ENCODE assay signal across 9 cellular contexts in the genomic region with DNA sequence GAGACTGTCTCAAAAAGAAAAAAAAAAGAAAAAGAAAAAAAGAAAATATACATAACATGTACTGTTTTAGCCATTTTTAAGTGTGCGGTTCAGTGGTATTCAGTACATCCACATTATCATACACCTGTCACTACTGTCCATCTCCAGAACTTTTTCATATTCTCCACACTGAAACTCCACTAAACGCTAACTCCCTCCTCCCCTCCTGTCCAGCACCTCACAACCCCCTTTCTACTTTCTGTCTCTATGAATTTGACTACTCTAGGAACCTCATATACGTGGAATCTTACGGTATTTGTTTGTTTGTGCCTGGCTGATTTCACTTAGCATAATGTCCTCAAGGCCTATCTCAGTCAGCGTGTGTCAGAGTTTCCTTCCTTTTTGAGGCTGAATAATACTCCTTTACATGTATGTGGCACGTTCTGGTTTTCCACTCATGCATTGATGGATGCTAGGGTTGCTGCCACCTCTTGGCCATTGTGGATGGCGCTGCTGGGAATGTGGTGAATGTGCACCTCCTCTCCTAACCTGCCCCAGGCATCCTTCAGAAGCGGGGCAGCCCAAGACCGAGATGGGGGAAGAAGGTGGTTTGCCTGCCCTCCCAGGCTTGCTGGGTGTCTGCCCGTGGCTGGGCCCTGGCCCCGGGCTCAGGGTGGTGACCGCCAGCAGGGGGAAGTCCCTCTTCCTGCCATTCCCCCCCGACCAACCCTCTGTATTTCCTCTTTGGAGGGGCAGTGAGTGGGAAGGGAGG.
DNase-seq lines count a peak whose midpoint lies in the region; ATAC-seq and TF ChIP-seq lines count a peak whose summit lies in the region.
"Had no signal": no experiment of that assay in that cellular context is flagged by ENCODE, and none has a peak within 500 bp of the region (broad histone marks: within the 10 kb centered on the region; RNA-seq: fewer than 3 reads in every experiment).

No MANE protein-coding gene starts in this region.

- H3K4me1 ChIP-seq in BE2C (peaks cover 6% of the 10 kb centered on the region), left lung (peaks cover 10 to 78% of the 10 kb centered on the region in 2 donors), thyroid gland (peaks cover 21 to 52% of the 10 kb centered on the region in 2 donors)

- no peak for DNase-seq in BE2C
- DNase-seq in HPDE6-E6E7 (ENCODE audit: extremely low spot score): peak; percentile 54
- DNase-seq in activated T-helper 2 cell treated with anti-CD3 and anti-CD28 coated beads, Interferon-gamma antibody, Interleukin-2, Interleukin-4, amounts not matched to agents 10 μg/mL and 5 μg/mL and 100 μg/mL, durations not matched to agents 14 hours and 24 hours and 36 hours (ENCODE audit: low spot score): no peak
- no peak for DNase-seq in left lung
- DNase-seq in thyroid gland: no peak
- DNase-seq in iPS-NIHi7 (ENCODE audit: extremely low spot score): no peak

- 71 to 81% methylated on average over 8 to 13 of the region's 13 CpGs for WGBS in thyroid gland, 2 donors

- H3K27me3 ChIP-seq in BE2C (no peaks in the 10 kb centered on the region), left lung (no peaks in the 10 kb centered on the region), thyroid gland (no peaks in the 10 kb centered on the region)

- ATAC-seq in left lung (peak; percentile 49), HG02588 (IDR thresholded peaks at IDR 0.05; ENCODE audit: unreplicated experiment) (no peak), HG03571 (IDR thresholded peaks at IDR 0.05; ENCODE audit: unreplicated experiment) (no peak)

- H3K36me3 Mint-ChIP-seq in activated T-helper 2 cell treated with anti-CD3 and anti-CD28 coated beads, Interferon-gamma antibody, Interleukin-2, Interleukin-4, amounts not matched to agents 10 μg/mL and 5 μg/mL and 100 μg/mL, durations not matched to agents 14 hours and 24 hours and 36 hours (ENCODE audit: low read depth): peaks cover 7% of the 10 kb centered on the region

- no peak for TF ChIP-seq POLR2A in thyroid gland (IDR thresholded peaks at IDR 0.05)

- H3K36me3 ChIP-seq in BE2C: no peaks in the 10 kb centered on the region
- no peaks in the 10 kb centered on the region for H3K36me3 ChIP-seq in left lung
- no peaks in the 10 kb centered on the region for H3K36me3 ChIP-seq in thyroid gland

- TF ChIP-seq CTCF in BE2C (IDR thresholded peaks at IDR 0.05; ENCODE audit: low read depth, low read length) (peak; percentile 48), left lung (IDR thresholded peaks at IDR 0.05) (peak in 1 of 2 donors; percentile 27), thyroid gland (IDR thresholded peaks at IDR 0.05) (peak in 3 of 6 experiments; percentile 5 to 23 (median 19))

- no peaks in the 10 kb centered on the region for H3K9me3 Mint-ChIP-seq in activated T-helper 2 cell treated with anti-CD3 and anti-CD28 coated beads, Interferon-gamma antibody, Interleukin-2, Interleukin-4, amounts not matched to agents 10 μg/mL and 5 μg/mL and 100 μg/mL, durations not matched to agents 14 hours and 24 hours and 36 hours

- no peak overlapping the region for H3K4me3 Mint-ChIP-seq in activated T-helper 2 cell treated with anti-CD3 and anti-CD28 coated beads, Interferon-gamma antibody, Interleukin-2, Interleukin-4, amounts not matched to agents 10 μg/mL and 5 μg/mL and 100 μg/mL, durations not matched to agents 14 hours and 24 hours and 36 hours (ENCODE audit: low read depth)

- H3K27ac ChIP-seq in left lung: peak overlapping the region in 1 of 2 donors; percentile 55
- H3K27ac ChIP-seq in thyroid gland: no peak overlapping the region

- no peaks in the 10 kb centered on the region for H3K9me3 ChIP-seq in BE2C
- H3K9me3 ChIP-seq in left lung: no peaks in the 10 kb centered on the region
- no peaks in the 10 kb centered on the region for H3K9me3 ChIP-seq in thyroid gland

- H3K4me3 ChIP-seq in BE2C (ENCODE audit: low read depth, low read length): no peak overlapping the region
- no peak overlapping the region for H3K4me3 ChIP-seq in left lung
- no peak overlapping the region for H3K4me3 ChIP-seq in thyroid gland (replicated peaks in 1 of 3)
- H3K4me3 ChIP-seq: lung had no signal

- H3K4me1 Mint-ChIP-seq in activated T-helper 2 cell treated with anti-CD3 and anti-CD28 coated beads, Interferon-gamma antibody, Interleukin-2, Interleukin-4, amounts not matched to agents 10 μg/mL and 5 μg/mL and 100 μg/mL, durations not matched to agents 14 hours and 24 hours and 36 hours (ENCODE audit: low read depth): peaks cover 47% of the 10 kb centered on the region

- intact Hi-C loops in activated T-helper 2 cell treated with anti-CD3 and anti-CD28 coated beads, Interferon-gamma antibody, Interleukin-2, Interleukin-4, amounts not matched to agents 10 μg/mL and 5 μg/mL and 100 μg/mL, durations not matched to agents 14 hours and 24 hours and 36 hours (cut with micrococcal nuclease): loop anchor here (5.0 kb wide), 1 partner anchor 41 kb away; no protein-coding TSS in a partner anchor
- intact Hi-C loops in left lung (cut with DNase I): no loop called here
- intact Hi-C loops in thyroid gland (cut with DNase I): no loop called here

- H3K27me3 Mint-ChIP-seq in activated T-helper 2 cell treated with anti-CD3 and anti-CD28 coated beads, Interferon-gamma antibody, Interleukin-2, Interleukin-4, amounts not matched to agents 10 μg/mL and 5 μg/mL and 100 μg/mL, durations not matched to agents 14 hours and 24 hours and 36 hours (ENCODE audit: low read depth): no peaks in the 10 kb centered on the region

- H3K27ac Mint-ChIP-seq in activated T-helper 2 cell treated with anti-CD3 and anti-CD28 coated beads, Interferon-gamma antibody, Interleukin-2, Interleukin-4, amounts not matched to agents 10 μg/mL and 5 μg/mL and 100 μg/mL, durations not matched to agents 14 hours and 24 hours and 36 hours: peak overlapping the region; percentile 58
